8 cellular contexts compared by ENCODE assay signal in genomic region chr2:111424863-111425309, GRCh38.
DNase-seq lines count a peak whose midpoint lies in the region; ATAC-seq and TF ChIP-seq lines count a peak whose summit lies in the region.
"Not testable (repeated sequence)": the region's sequence is repeated elsewhere in the genome, so short reads cannot be mapped to it uniquely, and the experiment has no call there.

No MANE protein-coding gene starts in this region.

- not testable (repeated sequence) for TF ChIP-seq CTCF in CD8-positive, alpha-beta T cell (IDR thresholded peaks at IDR 0.05)

- H3K27ac Mint-ChIP-seq in CD8-positive, alpha-beta T cell, result peak overlapping the region; percentile 52
- H3K27ac Mint-ChIP-seq in T-helper 1 cell treated with Interleukin-12 subunit alpha and Interleukin-12 subunit beta and Interleukin-4 antibody, amounts not matched to agents 30 μg/mL and 1 μg/mL, for 36 hours, result not testable (repeated sequence)
- peak overlapping the region; percentile 76 for H3K27ac Mint-ChIP-seq in activated naive CD4-positive, alpha-beta T cell treated with anti-CD3 and anti-CD28 coated beads, Interleukin-2, amount 10 ng/mL, durations not matched to agents 7 days and 5 days
- peak overlapping the region in 5 of 9 donors; percentile 67 to 87 (median 79) for H3K27ac Mint-ChIP-seq in naive thymus-derived CD4-positive, alpha-beta T cell

- not testable (repeated sequence) for H3K36me3 Mint-ChIP-seq in CD8-positive, alpha-beta T cell
- H3K36me3 Mint-ChIP-seq in T-helper 1 cell treated with Interleukin-12 subunit alpha and Interleukin-12 subunit beta and Interleukin-4 antibody, amounts not matched to agents 30 μg/mL and 1 μg/mL, for 36 hours (ENCODE audit: low read depth), result peaks cover 25% of the 10 kb centered on the region
- H3K36me3 Mint-ChIP-seq in activated naive CD4-positive, alpha-beta T cell treated with anti-CD3 and anti-CD28 coated beads, Interleukin-2, amount 10 ng/mL, durations not matched to agents 7 days and 5 days, result peaks cover 18% of the 10 kb centered on the region
- peaks cover 0 to 19% (median 0%) of the 10 kb centered on the region in 5 donors for H3K36me3 Mint-ChIP-seq in naive thymus-derived CD4-positive, alpha-beta T cell

- POLR2A ChIA-PET in CD8-positive, alpha-beta T cell (lab: Charles Lee); naive thymus-derived CD4-positive, alpha-beta T cell (lab: Charles Lee): not testable (repeated sequence)

- H3K4me3 Mint-ChIP-seq in CD8-positive, alpha-beta T cell; activated naive CD4-positive, alpha-beta T cell treated with anti-CD3 and anti-CD28 coated beads, Interleukin-2, amount 10 ng/mL, durations not matched to agents 7 days and 5 days; naive thymus-derived CD4-positive, alpha-beta T cell: not testable (repeated sequence)
- H3K4me3 Mint-ChIP-seq in T-helper 1 cell treated with Interleukin-12 subunit alpha and Interleukin-12 subunit beta and Interleukin-4 antibody, amounts not matched to agents 30 μg/mL and 1 μg/mL, for 36 hours, result peak overlapping the region; percentile 17

- H3K9me3 ChIP-seq in CD8-positive, alpha-beta T cell (ENCODE audit: low read length); naive thymus-derived CD4-positive, alpha-beta T cell (ENCODE audit: control insufficient read depth in 2 of 3, low read length in 3 of 3): not testable (repeated sequence)

- peak in 3 of 7 experiments; percentile 12 to 73 (median 57) for DNase-seq in CD8-positive, alpha-beta T cell
- DNase-seq in activated CD8-positive, alpha-beta memory T cell treated with anti-CD3 and anti-CD28 coated beads for 48 hours (ENCODE audit: low read depth in 2 of 3, low spot score in 2 of 3), result peak in 2 of 3 experiments; percentile 42 to 60
- peak; percentile 57 for DNase-seq in activated naive CD4-positive, alpha-beta T cell treated with anti-CD3 and anti-CD28 coated beads, Interleukin-2, amount 10 ng/mL, durations not matched to agents 7 days and 5 days
- peak in 7 of 9 donors; percentile 20 to 68 (median 30) for DNase-seq in naive thymus-derived CD4-positive, alpha-beta T cell
- peak; percentile 36 to 37 for DNase-seq in stimulated activated CD8-positive, alpha-beta memory T cell treated with anti-CD3 and anti-CD28 coated beads, Interleukin-7, amount 100 ng/mL, for 48 hours (ENCODE audit: extremely low read depth in 1 of 2, low read depth in 1 of 2)

- peaks cover 11% of the 10 kb centered on the region for H3K4me1 Mint-ChIP-seq in CD8-positive, alpha-beta T cell (ENCODE audit: low read depth)
- H3K4me1 Mint-ChIP-seq in T-helper 1 cell treated with Interleukin-12 subunit alpha and Interleukin-12 subunit beta and Interleukin-4 antibody, amounts not matched to agents 30 μg/mL and 1 μg/mL, for 36 hours (ENCODE audit: low read depth), result peaks cover 30% of the 10 kb centered on the region
- H3K4me1 Mint-ChIP-seq in activated naive CD4-positive, alpha-beta T cell treated with anti-CD3 and anti-CD28 coated beads, Interleukin-2, amount 10 ng/mL, durations not matched to agents 7 days and 5 days, result peaks cover 38% of the 10 kb centered on the region
- peaks cover 0 to 34% (median 4%) of the 10 kb centered on the region in 7 donors for H3K4me1 Mint-ChIP-seq in naive thymus-derived CD4-positive, alpha-beta T cell

- H3K27me3 ChIP-seq in CD8-positive, alpha-beta T cell (ENCODE audit: insufficient read depth, low read length); naive thymus-derived CD4-positive, alpha-beta T cell (ENCODE audit: control insufficient read depth in 2 of 2, insufficient read depth in 2 of 2, low read length in 2 of 2): not testable (repeated sequence)

- peaks cover 13% of the 10 kb centered on the region for H3K4me1 ChIP-seq in CD8-positive, alpha-beta T cell (ENCODE audit: insufficient read depth, low read length)
- peaks cover 14 to 18% of the 10 kb centered on the region in 2 donors for H3K4me1 ChIP-seq in naive thymus-derived CD4-positive, alpha-beta T cell (ENCODE audit: control insufficient read depth in 2 of 2, insufficient read depth in 2 of 2, low read length in 2 of 2)

- H3K27ac ChIP-seq in CD8-positive, alpha-beta T cell (ENCODE audit: low read depth, low read length), result not testable (repeated sequence)
- peak overlapping the region; percentile 51 for H3K27ac ChIP-seq in naive thymus-derived CD4-positive, alpha-beta T cell (ENCODE audit: low read depth, low read length)

- CTCF ChIA-PET in CD8-positive, alpha-beta T cell (lab: Charles Lee); activated naive CD4-positive, alpha-beta T cell treated with anti-CD3 and anti-CD28 coated beads, Interleukin-2, amount 10 ng/mL, durations not matched to agents 7 days and 5 days (lab: Charles Lee); naive thymus-derived CD4-positive, alpha-beta T cell (lab: Charles Lee): not testable (repeated sequence)

- not testable (repeated sequence) for H3K27me3 Mint-ChIP-seq in CD8-positive, alpha-beta T cell (ENCODE audit: low read depth); T-helper 1 cell treated with Interleukin-12 subunit alpha and Interleukin-12 subunit beta and Interleukin-4 antibody, amounts not matched to agents 30 μg/mL and 1 μg/mL, for 36 hours (ENCODE audit: low read depth); activated naive CD4-positive, alpha-beta T cell treated with anti-CD3 and anti-CD28 coated beads, Interleukin-2, amount 10 ng/mL, durations not matched to agents 7 days and 5 days; naive thymus-derived CD4-positive, alpha-beta T cell

- ATAC-seq in CD8-positive, alpha-beta T cell, result peak; percentile 73
- peak; percentile 38 for ATAC-seq in GM19467 (IDR thresholded peaks at IDR 0.05; ENCODE audit: unreplicated experiment)
- peak; percentile 40 for ATAC-seq in HG02973 (IDR thresholded peaks at IDR 0.05; ENCODE audit: unreplicated experiment)
- ATAC-seq in naive thymus-derived CD4-positive, alpha-beta T cell, result peak; percentile 86

- intact Hi-C loops in CD8-positive, alpha-beta T cell (cut with DNase I, micrococcal nuclease); naive thymus-derived CD4-positive, alpha-beta T cell (cut with micrococcal nuclease): not testable (repeated sequence)

- H3K9me3 Mint-ChIP-seq in CD8-positive, alpha-beta T cell; T-helper 1 cell treated with Interleukin-12 subunit alpha and Interleukin-12 subunit beta and Interleukin-4 antibody, amounts not matched to agents 30 μg/mL and 1 μg/mL, for 36 hours; activated naive CD4-positive, alpha-beta T cell treated with anti-CD3 and anti-CD28 coated beads, Interleukin-2, amount 10 ng/mL, durations not matched to agents 7 days and 5 days; naive thymus-derived CD4-positive, alpha-beta T cell: not testable (repeated sequence)

- H3K4me3 ChIP-seq in CD8-positive, alpha-beta T cell (ENCODE audit: low read depth, low read length); naive thymus-derived CD4-positive, alpha-beta T cell (ENCODE audit: low read length): not testable (repeated sequence)

- not testable (repeated sequence) for H3K36me3 ChIP-seq in CD8-positive, alpha-beta T cell (ENCODE audit: insufficient read depth, low read length); naive thymus-derived CD4-positive, alpha-beta T cell (ENCODE audit: control insufficient read depth in 2 of 3, insufficient read depth in 3 of 3, low read length in 3 of 3)
